Comparison of ENCODE assay signal across 8 cellular contexts in genomic region chr10:110643670-110644597, GRCh38. TPM values are rescaled to one million over a fixed set of nuclear protein-coding genes. Genes with fewer than 3 reads are reported as not detected.
DNase-seq lines count a peak whose midpoint lies in the region; ATAC-seq, FAIRE-seq and TF ChIP-seq lines count a peak whose summit lies in the region.

TSS of gene RBM20 (plus strand) at chr10:110644336. CDS start at chr10:110644455, 119 bp downstream.

- WGBS in H9 (ENCODE audit: extremely low coverage, insufficient read length, low lambda C conversion rate) = no CpG with 5 or more reads among the region's 105 CpGs

- peak within 1 kb of the TSS in 2 of 7 donors; percentile 29 to 33 for H3K27ac Mint-ChIP-seq in CD4-positive, alpha-beta memory T cell
- H3K27ac Mint-ChIP-seq in H9 = peak within 1 kb of the TSS in 1 of 3 experiments; percentile 52; a peak in 2 of 7 replicates

- H3K27me3 Mint-ChIP-seq in CD4-positive, alpha-beta memory T cell = peaks cover 45 to 48% of the 10 kb centered on the region in 2 donors
- H3K27me3 Mint-ChIP-seq in H9 (ENCODE audit: low read depth) = peaks cover 68% of the 10 kb centered on the region

- TF ChIP-seq CTCF in H9 (conservative IDR thresholded peaks at IDR 0.05) = no peak
- TF ChIP-seq CTCF in WI38 (IDR thresholded peaks at IDR 0.05; ENCODE audit: low read depth, low read length) = no peak
- no peak for TF ChIP-seq CTCF in endothelial cell of umbilical vein (IDR thresholded peaks at IDR 0.05; ENCODE audit: extremely low read depth in 1 of 2, insufficient read depth in 1 of 2, low read depth in 1 of 2, low read length in 2 of 2)
- no peak for TF ChIP-seq CTCF in vagina (IDR thresholded peaks at IDR 0.05)

- BruUV-seq in endothelial cell of umbilical vein (replicated peaks; lab: Mats Ljungman, UMichigan) = no TSS peak

- no peaks in the 10 kb centered on the region for H3K79me2 ChIP-seq in H9 (ENCODE audit: insufficient read depth, low read length)
- no peaks in the 10 kb centered on the region for H3K79me2 ChIP-seq in endothelial cell of umbilical vein (ENCODE audit: control insufficient read depth, insufficient read depth, low read length)

- no peak within 1 kb of the TSS for H2BK20ac ChIP-seq in H9 (ENCODE audit: low read depth, low read length, poor library complexity, severe bottlenecking)

- H2AFZ ChIP-seq in H9 (ENCODE audit: low read length) = no peak within 1 kb of the TSS
- H2AFZ ChIP-seq in endothelial cell of umbilical vein (ENCODE audit: low read depth, low read length) = peak within 1 kb of the TSS; percentile 62

- peaks cover 29% of the 10 kb centered on the region for H3K4me1 ChIP-seq in CD4-positive, alpha-beta memory T cell (ENCODE audit: insufficient read depth, low read length)
- H3K4me1 ChIP-seq in H9 (ENCODE audit: insufficient read depth, low read length) (peaks cover 2% of the 10 kb centered on the region; the same call in 1 of the 2 replicates), endothelial cell of umbilical vein (ENCODE audit: control insufficient read depth, extremely low read depth, insufficient read depth, low read length) (peaks cover 5% of the 10 kb centered on the region), muscle layer of duodenum (ENCODE audit: control insufficient read depth in 1 of 2, insufficient read depth in 2 of 2, low read length in 2 of 2) (peaks cover 0 to 23% of the 10 kb centered on the region in 2 donors), vagina (peaks cover 17% of the 10 kb centered on the region)

- no peaks in the 10 kb centered on the region for H3K36me3 ChIP-seq in CD4-positive, alpha-beta memory T cell (ENCODE audit: insufficient read depth, low read length)
- H3K36me3 ChIP-seq in endothelial cell of umbilical vein (ENCODE audit: control insufficient read depth in 2 of 2, extremely low read depth in 1 of 2, insufficient read depth in 2 of 2, low read length in 2 of 2) (no peaks in the 10 kb centered on the region), muscle layer of duodenum (ENCODE audit: control insufficient read depth in 1 of 2, insufficient read depth in 2 of 2, low read length in 2 of 2) (no peaks in the 10 kb centered on the region), vagina (no peaks in the 10 kb centered on the region)

- H3K18ac ChIP-seq in H9 (ENCODE audit: insufficient read length, low read depth, low read length) = no peak within 1 kb of the TSS

- no peak within 1 kb of the TSS for H2BK12ac ChIP-seq in H9 (ENCODE audit: insufficient read length, low read depth, low read length)

- H2BK5ac ChIP-seq in H9 (ENCODE audit: insufficient read length, low read length) = no peak within 1 kb of the TSS

- H3K56ac ChIP-seq in H9 (ENCODE audit: insufficient read length, low read depth, low read length) = no peak within 1 kb of the TSS

- H3K27ac ChIP-seq in CD4-positive, alpha-beta memory T cell (ENCODE audit: low read depth, low read length) = no peak within 1 kb of the TSS
- H3K27ac ChIP-seq in H9 (ENCODE audit: insufficient read length, low read depth, low read length) (no peak within 1 kb of the TSS), endothelial cell of umbilical vein (ENCODE audit: insufficient read depth, low read depth, low read length) (no peak within 1 kb of the TSS), muscle layer of duodenum (ENCODE audit: low read length) (no peak within 1 kb of the TSS), vagina (no peak within 1 kb of the TSS)

- TF ChIP-seq POLR2A in endothelial cell of umbilical vein (IDR thresholded peaks at IDR 0.05; ENCODE audit: low read depth, low read length) (no peak), vagina (IDR thresholded peaks at IDR 0.05) (no peak)

- no peaks in the 10 kb centered on the region for H3K79me1 ChIP-seq in H9 (ENCODE audit: insufficient read depth, low read depth, low read length, poor library complexity, severe bottlenecking)

- H3K27me3 ChIP-seq in CD4-positive, alpha-beta memory T cell (ENCODE audit: insufficient read depth, low read length) = peaks cover 45% of the 10 kb centered on the region
- peaks cover 28% of the 10 kb centered on the region; the same call in 1 of the 2 replicates for H3K27me3 ChIP-seq in H9 (ENCODE audit: insufficient read depth, low read length)
- H3K27me3 ChIP-seq in endothelial cell of umbilical vein (ENCODE audit: control insufficient read depth in 2 of 2, insufficient read depth in 2 of 2, low read length in 2 of 2) = peaks cover 42 to 79% of the 10 kb centered on the region in 2 experiments
- peaks cover 30% of the 10 kb centered on the region for H3K27me3 ChIP-seq in muscle layer of duodenum (ENCODE audit: low read depth, low read length)
- peaks cover 10% of the 10 kb centered on the region for H3K27me3 ChIP-seq in vagina

- H4K91ac ChIP-seq in H9 (ENCODE audit: insufficient read length, low read depth, low read length) = no peak within 1 kb of the TSS

- peak within 1 kb of the TSS; percentile 83 to 89 (median 84) for H3K4me3 Mint-ChIP-seq in CD4-positive, alpha-beta memory T cell
- H3K4me3 Mint-ChIP-seq in H9 = peak within 1 kb of the TSS; percentile 73 to 93

- H3K4me1 Mint-ChIP-seq in CD4-positive, alpha-beta memory T cell = peaks cover 20 to 40% (median 27%) of the 10 kb centered on the region in 4 donors
- H3K4me1 Mint-ChIP-seq in H9 = peaks cover 29 to 34% of the 10 kb centered on the region in 2 experiments

- peaks cover 0 to 4% (median 0%) of the 10 kb centered on the region in 8 donors for H3K9me3 Mint-ChIP-seq in CD4-positive, alpha-beta memory T cell
- peaks cover 0 to 2% of the 10 kb centered on the region in 2 experiments; a peak in 1 of 5 replicates for H3K9me3 Mint-ChIP-seq in H9

- intact Hi-C loops in CD4-positive, alpha-beta memory T cell (cut with micrococcal nuclease) = no loop called here
- intact Hi-C loops in endothelial cell of umbilical vein (cut with micrococcal nuclease) = no loop called here
- intact Hi-C loops in vagina (cut with DNase I) = no loop called here

- no peak within 1 kb of the TSS for H3K4ac ChIP-seq in H9 (ENCODE audit: low read depth, low read length)

- H3K4me2 ChIP-seq in H9 (ENCODE audit: insufficient read depth, insufficient read length, low read length) = peak within 1 kb of the TSS; percentile 84
- peak within 1 kb of the TSS; percentile 18 for H3K4me2 ChIP-seq in endothelial cell of umbilical vein (ENCODE audit: insufficient read depth, low read length)

- no peak within 1 kb of the TSS for H2BK120ac ChIP-seq in H9 (ENCODE audit: low read depth, low read length, poor library complexity, severe bottlenecking)

- H3K14ac ChIP-seq in H9 (ENCODE audit: insufficient read depth, low read length) = no peak within 1 kb of the TSS; the same call in 1 of the 2 replicates

- H2AK5ac ChIP-seq in H9 (ENCODE audit: insufficient read length, low read length) = no peak within 1 kb of the TSS

- no peaks in the 10 kb centered on the region for H3K9me3 ChIP-seq in CD4-positive, alpha-beta memory T cell (ENCODE audit: control insufficient read depth in 1 of 2, low read length in 2 of 2)
- no peaks in the 10 kb centered on the region for H3K9me3 ChIP-seq in H9 (ENCODE audit: control insufficient read depth, low read depth, low read length)
- H3K9me3 ChIP-seq in endothelial cell of umbilical vein (replicated peaks; ENCODE audit: control insufficient read depth, insufficient read depth, low read length) = no peaks in the 10 kb centered on the region
- H3K9me3 ChIP-seq in muscle layer of duodenum (ENCODE audit: control insufficient read depth in 1 of 2, low read length in 2 of 2) = no peaks in the 10 kb centered on the region
- H3K9me3 ChIP-seq in vagina = no peaks in the 10 kb centered on the region

- H3K23me2 ChIP-seq in H9 (ENCODE audit: insufficient read length, low read depth, low read length, poor library complexity, severe bottlenecking) = peaks cover 17% of the 10 kb centered on the region

- no peak for FAIRE-seq in endothelial cell of umbilical vein (lab: Jason Lieb, UNC)

- H4K20me1 ChIP-seq in H9 (ENCODE audit: control insufficient read depth, insufficient read depth, insufficient read length) = no peaks in the 10 kb centered on the region
- no peaks in the 10 kb centered on the region for H4K20me1 ChIP-seq in endothelial cell of umbilical vein (replicated peaks; ENCODE audit: control insufficient read depth, extremely low read depth, insufficient read depth, low read length)

- no peak within 1 kb of the TSS for H2BK15ac ChIP-seq in H9 (ENCODE audit: low read depth, low read length)

- peak within 1 kb of the TSS; percentile 39 to 47 for H3K4me3 ChIP-seq in CD4-positive, alpha-beta memory T cell (ENCODE audit: low read length in 2 of 2)
- H3K4me3 ChIP-seq in WI38 (ENCODE audit: low read depth, low read length) (peak within 1 kb of the TSS; percentile 68), endothelial cell of umbilical vein (replicated peaks in 1 of 3; ENCODE audit: insufficient read depth in 1 of 3, low read depth in 1 of 3, low read length in 3 of 3) (peak within 1 kb of the TSS; percentile 12 to 36 (median 13)), muscle layer of duodenum (ENCODE audit: low read depth in 1 of 2, low read length in 2 of 2) (peak within 1 kb of the TSS; percentile 37 to 85), vagina (peak within 1 kb of the TSS; percentile 43 to 52)

- H3K9ac ChIP-seq in H9 (ENCODE audit: extremely low read depth, insufficient read length, low read length) (no peak within 1 kb of the TSS), endothelial cell of umbilical vein (replicated peaks; ENCODE audit: extremely low read depth, insufficient read depth, low read length) (no peak within 1 kb of the TSS)

- H3K9me1 ChIP-seq in endothelial cell of umbilical vein (replicated peaks; ENCODE audit: control insufficient read depth, extremely low read depth, insufficient read depth, low read length) = no peaks in the 10 kb centered on the region

- DNase-seq in CD4-positive, alpha-beta memory T cell = peak; percentile 14 to 46 (median 26)
- peak; percentile 59 for DNase-seq in H9
- no peak for DNase-seq in endothelial cell of umbilical vein (ENCODE audit: low read depth, low spot score)
- no peak for DNase-seq in vagina (ENCODE audit: extremely low spot score in 2 of 2)

- dilution Hi-C loops in endothelial cell of umbilical vein (cut with MboI; ENCODE audit: extremely low pct_ligation_motif_present, low sequenced_read_pairs) = no loop called here

- no peak for ATAC-seq in HG03108 (IDR thresholded peaks at IDR 0.05; ENCODE audit: unreplicated experiment)
- ATAC-seq in GM21619 (IDR thresholded peaks at IDR 0.05; ENCODE audit: unreplicated experiment) = no peak

- no peak within 1 kb of the TSS for H4K8ac ChIP-seq in H9 (replicated peaks; ENCODE audit: insufficient read length, low read depth, low read length)

- no peak within 1 kb of the TSS for H3T11ph ChIP-seq in H9 (ENCODE audit: low read length)

- CTCF ChIA-PET in CD4-positive, alpha-beta memory T cell (lab: Charles Lee; ENCODE audit: partially characterized antibody) = interaction anchor here (1.3 kb wide), 1 partner anchor 28 kb away, joined by 4 read pairs; no protein-coding TSS in a partner anchor
- CTCF ChIA-PET in endothelial cell of umbilical vein (lab: Charles Lee) = interaction anchor here (1.1 to 1.4 kb wide), 2 partner anchors 27 to 28 kb away, joined by 4 to 5 read pairs; no protein-coding TSS in a partner anchor

- no peak within 1 kb of the TSS for H3K23ac ChIP-seq in H9 (ENCODE audit: insufficient read length, low read depth, low read length)

- POLR2A ChIA-PET in CD4-positive, alpha-beta memory T cell (lab: Charles Lee; ENCODE audit: partially characterized antibody) = no interaction called here
- POLR2A ChIA-PET in endothelial cell of umbilical vein (lab: Charles Lee) = no interaction called here

- H4K5ac ChIP-seq in H9 (ENCODE audit: insufficient read length, low read depth, low read length) = no peak within 1 kb of the TSS

- no peaks in the 10 kb centered on the region for H3K36me3 Mint-ChIP-seq in CD4-positive, alpha-beta memory T cell
- H3K36me3 Mint-ChIP-seq in H9 (ENCODE audit: insufficient read depth in 1 of 3, low read depth in 3 of 3) = peaks cover 0 to 3% (median 0%) of the 10 kb centered on the region in 3 experiments; a peak in 1 of 7 replicates

RNA-seq across cellular contexts. Expression of gene RBM20, which starts in this region (rescaled TPM):
- not detected for total RNA-seq in CD4-positive, alpha-beta memory T cell
- under 1 TPM in 1 of 2 donors, not detected in 1; 0.03 TPM for polyA plus RNA-seq in CD4-positive, alpha-beta memory T cell
- total RNA-seq in H9 (2021) = 0.15 and 0.17 TPM in 2 replicates
- not detected in 2 replicates for total RNA-seq in endothelial cell of umbilical vein
- 0.02 and 0.04 TPM in 2 replicates for polyA plus RNA-seq in endothelial cell of umbilical vein
- polyA plus RNA-seq in endothelial cell of umbilical vein (2011; cell fraction: cytosol; rRNA removed) = not detected in 2 replicates
- 0.14 and 0.20 TPM in 2 replicates for polyA plus RNA-seq in endothelial cell of umbilical vein (2011; cell fraction: nucleus; rRNA removed)
- 0.14 TPM in 1 of 2 replicates, not detected in the other for polyA plus RNA-seq in endothelial cell of umbilical vein (2012)
- 0.02 TPM in 1 of 2 replicates, not detected in the other for polyA minus RNA-seq in endothelial cell of umbilical vein
- polyA minus RNA-seq in endothelial cell of umbilical vein (2011; cell fraction: cytosol; rRNA and poly(A)+ RNA removed) = not detected
- 0.24 TPM in 1 of 2 replicates, not detected in the other for polyA minus RNA-seq in endothelial cell of umbilical vein (2011; cell fraction: nucleus; rRNA and poly(A)+ RNA removed)
- total RNA-seq in vagina = 5.2 TPM

Comparison
In these comparisons a context has a peak if more than half of its experiments do, and no peak if none do; other contexts are left out.
1. Peak in DNase-seq and H3K4me3 ChIP-seq in CD4-positive, alpha-beta memory T cell; RNA of the gene not detected or under 1 TPM.
2. Peak in DNase-seq and H3K4me2 ChIP-seq in H9; RNA of the gene not detected or under 1 TPM.
3. H3K4me3 ChIP-seq: peak in every context shown above with its lines; median percentile 68 in WI38; 61 in muscle layer of duodenum; 48 in vagina; 43 in CD4-positive, alpha-beta memory T cell; 13 in endothelial cell of umbilical vein.